In genomic region chr20:22502731-22503191, GRCh38 we compare ENCODE assay signal across 2 cellular contexts.
TF ChIP-seq lines count a peak whose summit lies in the region.

No MANE protein-coding gene starts in this region.

TF ChIP-seq in HEK293, 187 proteins besides CTCF, POLR2A, EP300 and RAD21:
- TF ChIP-seq ZNF23 (tag by site-specific recombination; IDR thresholded peaks at IDR 0.05; ENCODE audit: borderline replicate concordance) (no peak), ZNF449 (tag by site-specific recombination; IDR thresholded peaks at IDR 0.05) (peak; percentile 76; the same call in 1 of the 2 replicates), ZNF112 (tag by site-specific recombination; IDR thresholded peaks at IDR 0.05) (no peak), ZNF571 (tag by site-specific recombination; IDR thresholded peaks at IDR 0.05) (no peak), TCF7L2 (IDR thresholded peaks at IDR 0.05; ENCODE audit: borderline replicate concordance, low read depth, low read length) (no peak), BCL11B (tag by site-specific recombination; IDR thresholded peaks at IDR 0.05; ENCODE audit: low read depth) (no peak), HOXC10 (CRISPR knock-in tag; IDR thresholded peaks at IDR 0.05) (no peak), ZNF341 (tag by site-specific recombination; IDR thresholded peaks at IDR 0.05; ENCODE audit: low read depth) (peak; percentile 15; the same call in 1 of the 2 replicates), SP2 (tag by site-specific recombination; IDR thresholded peaks at IDR 0.05) (no peak)

TF ChIP-seq in H1, 55 proteins besides CTCF, POLR2A, EP300 and RAD21:
- TF ChIP-seq CBX8 (IDR thresholded peaks at IDR 0.05; ENCODE audit: borderline replicate concordance, low read depth, low read length), result no peak
- TF ChIP-seq, protein P1, sequence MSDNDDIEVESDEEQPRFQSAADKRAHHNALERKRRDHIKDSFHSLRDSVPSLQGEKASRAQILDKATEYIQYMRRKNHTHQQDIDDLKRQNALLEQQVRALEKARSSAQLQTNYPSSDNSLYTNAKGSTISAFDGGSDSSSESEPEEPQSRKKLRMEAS (IDR thresholded peaks at IDR 0.05), result no peak
- no peak for TF ChIP-seq SAP30 (IDR thresholded peaks at IDR 0.05; ENCODE audit: insufficient read depth, insufficient replicate concordance, low read length)
- no peak for TF ChIP-seq CHD7 (IDR thresholded peaks at IDR 0.05; ENCODE audit: insufficient replicate concordance, low read length)
- TF ChIP-seq JUND (IDR thresholded peaks at IDR 0.05; ENCODE audit: low read length), result no peak
- TF ChIP-seq CTBP2 (IDR thresholded peaks at IDR 0.05; ENCODE audit: borderline replicate concordance, insufficient read depth, insufficient read length, low read length), result no peak
- TF ChIP-seq TBP (IDR thresholded peaks at IDR 0.05; ENCODE audit: low read depth, low read length), result no peak
- no peak for TF ChIP-seq CEBPB (IDR thresholded peaks at IDR 0.05; ENCODE audit: low read depth, low read length)
- no peak for TF ChIP-seq ZNF274 (IDR thresholded peaks at IDR 0.05; ENCODE audit: borderline replicate concordance, extremely low read depth, low read length)
- TF ChIP-seq, protein P2, sequence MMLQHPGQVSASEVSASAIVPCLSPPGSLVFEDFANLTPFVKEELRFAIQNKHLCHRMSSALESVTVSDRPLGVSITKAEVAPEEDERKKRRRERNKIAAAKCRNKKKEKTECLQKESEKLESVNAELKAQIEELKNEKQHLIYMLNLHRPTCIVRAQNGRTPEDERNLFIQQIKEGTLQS (IDR thresholded peaks at IDR 0.05; ENCODE audit: insufficient read depth, low read depth, low read length), result no peak
- TF ChIP-seq CREB1 (IDR thresholded peaks at IDR 0.05), result no peak
